1 cellular context compared by ENCODE assay signal in genomic region chr5:1206521-1207412, GRCh38.
TF ChIP-seq lines count a peak whose summit lies in the region.

No MANE protein-coding gene starts in this region.

TF ChIP-seq in K562, 482 proteins besides CTCF, POLR2A, EP300 and RAD21 (continued from another document):
- TF ChIP-seq RERE (CRISPR knock-in tag; IDR thresholded peaks at IDR 0.05; ENCODE audit: borderline replicate concordance), result 0 out of 2 replicates have a peak, but pooled peaks have one; percentile 39
- peak; percentile 13; the same call in 1 of the 2 replicates for TF ChIP-seq TFAP4 (CRISPR knock-in tag; IDR thresholded peaks at IDR 0.05; ENCODE audit: borderline replicate concordance)
- TF ChIP-seq ZBTB34 (CRISPR knock-in tag; IDR thresholded peaks at IDR 0.05), result no peak
